In the genomic region with DNA sequence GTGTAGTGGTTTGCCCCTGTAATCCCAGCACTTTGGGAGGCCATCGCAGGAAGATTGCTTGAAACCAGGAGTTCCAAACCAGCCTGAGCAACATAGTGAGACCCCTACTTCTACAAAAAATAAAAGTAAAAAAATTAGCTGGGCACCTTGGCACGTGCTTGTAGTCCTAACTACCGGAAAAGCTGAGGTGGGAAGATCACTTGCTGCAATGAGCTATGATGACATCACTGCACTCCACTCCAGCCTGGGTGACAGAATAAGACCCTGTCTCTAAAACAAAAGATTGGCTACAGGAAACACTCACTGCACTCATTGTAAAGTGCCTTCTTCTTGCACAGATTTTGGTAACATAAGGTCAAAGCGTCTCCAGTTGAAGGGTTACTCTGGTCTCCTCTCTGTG, we compare ENCODE assay signal across 23 cellular contexts.
"Had no signal": no experiment of that assay in that cellular context is flagged by ENCODE, and none has a peak within 500 bp of the region (broad histone marks: within the 10 kb centered on the region; RNA-seq: fewer than 3 reads in every experiment).

No MANE protein-coding gene starts in this region.

- ATAC-seq: activated CD8-positive, alpha-beta memory T cell treated with anti-CD3 and anti-CD28 coated beads, Interleukin-2, amount 10 ng/mL, durations not matched to agents 7 days and 5 days; T-helper 17 cell; WTC11 had no signal

- H3K4me3 ChIP-seq: breast epithelium, PC-9 had no signal

- H3K4me2 ChIP-seq: PC-9 had no signal

- H3K27me3 ChIP-seq: breast epithelium had no signal

- DNase-seq: activated CD4-positive, alpha-beta T cell treated with anti-CD3 and anti-CD28 coated beads for 48 hours; activated CD4-positive, alpha-beta T cell treated with anti-CD3 and anti-CD28 coated beads, Interleukin-2, amount 50 U/mL, for 4 hours; activated CD4-positive, CD25-positive, alpha-beta regulatory T cell treated with anti-CD3 and anti-CD28 coated beads, Interleukin-2, amount 50 U/mL, for 72 hours; activated CD8-positive, alpha-beta memory T cell treated with anti-CD3 and anti-CD28 coated beads, Interleukin-2, amount 10 ng/mL, durations not matched to agents 7 days and 5 days; activated effector memory CD4-positive, alpha-beta T cell treated with Interleukin-2 at 50 U/mL for 16 hours; activated naive CD4-positive, alpha-beta T cell; activated T-cell treated with anti-CD3 and anti-CD28 coated beads, Interleukin-2, amount 50 U/mL, for 24 hours; aorta; central memory CD4-positive, alpha-beta T cell; KBM-7; MV-4-11; NCI-H1092 treated with DMSO at 0.1 percent for 48 hours; NCI-H1417 treated with DMSO at 0.1 percent for 48 hours; NCI-H1694 treated with DMSO at 0.1 percent for 48 hours; NCI-H2029 treated with DMSO at 0.1 percent for 48 hours; NCI-H510A treated with DMSO at 0.1 percent for 48 hours; NCI-H69; PC-9; SIG-M5; T-helper 17 cell; T-helper 9 cell had no signal

- H2AFZ ChIP-seq: PC-9 had no signal

- H3K36me3 ChIP-seq: breast epithelium had no signal

- H3K27ac ChIP-seq: breast epithelium, PC-9 had no signal

- H3K9me3 ChIP-seq: breast epithelium had no signal
